In the genomic region with DNA sequence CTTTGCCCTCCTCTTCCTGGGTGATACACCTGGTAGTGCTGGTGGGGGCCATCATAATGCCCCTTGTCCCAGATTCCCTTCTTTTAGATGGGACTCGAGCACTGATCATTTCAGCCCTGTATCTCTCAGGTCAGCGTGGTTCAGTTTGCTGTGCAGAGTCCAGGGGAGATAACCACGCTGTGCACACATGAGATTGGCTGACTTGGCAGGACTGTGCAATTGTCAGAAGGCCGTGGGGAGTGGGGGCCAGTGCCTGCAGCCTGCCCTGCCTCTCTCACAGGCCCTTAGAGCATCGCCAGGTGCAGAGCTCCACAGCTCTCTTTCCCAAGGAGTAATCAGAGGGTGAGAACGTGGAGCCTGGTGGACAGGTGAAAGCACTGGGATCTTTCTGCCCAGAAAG, we compare ENCODE assay signal across 1 cellular context.
A peak's percentile ranks its signal among the peaks of the same experiment; 100 is the strongest.
TF ChIP-seq lines count a peak whose summit lies in the region.

No MANE protein-coding gene starts in this region.

TF ChIP-seq in HepG2, 621 proteins besides CTCF, POLR2A, EP300 and RAD21 (continued from another document and continues in another):
- TF ChIP-seq ISL2 (CRISPR knock-in tag; IDR thresholded peaks at IDR 0.05) (peak; percentile 78; the same call in 1 of the 2 replicates), ZMYM4 (CRISPR knock-in tag; IDR thresholded peaks at IDR 0.05) (peak; percentile 71), HDAC1 (CRISPR knock-in tag; IDR thresholded peaks at IDR 0.05) (peak; percentile 94), ZNF432 (CRISPR knock-in tag; IDR thresholded peaks at IDR 0.05; ENCODE audit: borderline replicate concordance) (no peak), ZNF225 (CRISPR knock-in tag; IDR thresholded peaks at IDR 0.05) (no peak), KDM5B (CRISPR knock-in tag; IDR thresholded peaks at IDR 0.05; ENCODE audit: borderline replicate concordance) (no peak), ZFP1 (CRISPR knock-in tag; IDR thresholded peaks at IDR 0.05) (0 out of 2 replicates have a peak, but pooled peaks have one; percentile 18), MTA1 (CRISPR knock-in tag; IDR thresholded peaks at IDR 0.05; ENCODE audit: borderline replicate concordance) (peak; percentile 90; the same call in 1 of the 2 replicates), ZNF383 (CRISPR knock-in tag; IDR thresholded peaks at IDR 0.05; ENCODE audit: borderline replicate concordance) (no peak), ZNF296 (CRISPR knock-in tag; conservative IDR thresholded peaks at IDR 0.05) (no peak), ZNF703 (CRISPR knock-in tag; IDR thresholded peaks at IDR 0.05; ENCODE audit: borderline replicate concordance) (no peak), ZNF230 (CRISPR knock-in tag; IDR thresholded peaks at IDR 0.05) (no peak), RNF2 (conservative IDR thresholded peaks at IDR 0.05; ENCODE audit: low read depth) (no peak), ZNF232 (CRISPR knock-in tag; IDR thresholded peaks at IDR 0.05; ENCODE audit: borderline replicate concordance) (peak; percentile 79; the same call in 1 of the 2 replicates), MED13 (CRISPR knock-in tag; IDR thresholded peaks at IDR 0.05) (no peak), NFATC3 (CRISPR knock-in tag; IDR thresholded peaks at IDR 0.05) (no peak), ZNF263 (CRISPR knock-in tag; IDR thresholded peaks at IDR 0.05) (no peak), ZNF337 (CRISPR knock-in tag; IDR thresholded peaks at IDR 0.05; ENCODE audit: borderline replicate concordance, low read depth) (no peak), ZNF34 (CRISPR knock-in tag; IDR thresholded peaks at IDR 0.05; ENCODE audit: borderline replicate concordance) (no peak), TARDBP (CRISPR knock-in tag; IDR thresholded peaks at IDR 0.05) (peak; percentile 79; the same call in 1 of the 2 replicates), ZBTB1 (CRISPR knock-in tag; IDR thresholded peaks at IDR 0.05; ENCODE audit: borderline replicate concordance) (no peak), ZNF781 (CRISPR knock-in tag; IDR thresholded peaks at IDR 0.05; ENCODE audit: borderline replicate concordance, not compliant biosample characterization) (peak; percentile 9), SPEN (CRISPR knock-in tag; IDR thresholded peaks at IDR 0.05; ENCODE audit: low read depth) (0 out of 2 replicates have a peak, but pooled peaks have one; percentile 54), SOX5 (CRISPR knock-in tag; IDR thresholded peaks at IDR 0.05; ENCODE audit: borderline replicate concordance) (peak; percentile 56; the same call in 1 of the 2 replicates), CHD4 (IDR thresholded peaks at IDR 0.05; ENCODE audit: borderline replicate concordance, low read length) (no peak), ZNF724P (CRISPR knock-in tag; IDR thresholded peaks at IDR 0.05; ENCODE audit: borderline replicate concordance) (no peak), CCDC6 (CRISPR knock-in tag; IDR thresholded peaks at IDR 0.05) (no peak), ARHGAP35 (CRISPR knock-in tag; IDR thresholded peaks at IDR 0.05; ENCODE audit: borderline replicate concordance) (no peak), AGO1 (IDR thresholded peaks at IDR 0.05; ENCODE audit: low read depth, low read length, poor library complexity, severe bottlenecking) (no peak), HNRNPL (IDR thresholded peaks at IDR 0.05; ENCODE audit: low read depth, low read length) (no peak), CENPX (CRISPR knock-in tag; IDR thresholded peaks at IDR 0.05) (no peak), NR2F6 (IDR thresholded peaks at IDR 0.05) (peak; percentile 57; the same call in 1 of the 2 replicates), NR2F6 (CRISPR knock-in tag; IDR thresholded peaks at IDR 0.05) (peak; percentile 78), ZNF207 (IDR thresholded peaks at IDR 0.05; ENCODE audit: borderline replicate concordance) (no peak), SSRP1 (CRISPR knock-in tag; IDR thresholded peaks at IDR 0.05) (0 out of 2 replicates have a peak, but pooled peaks have one; percentile 60), SALL1 (CRISPR knock-in tag; IDR thresholded peaks at IDR 0.05) (peak; percentile 87), ZBTB42 (CRISPR knock-in tag; IDR thresholded peaks at IDR 0.05) (0 out of 2 replicates have a peak, but pooled peaks have one; percentile 37), PRMT3 (CRISPR knock-in tag; IDR thresholded peaks at IDR 0.05; ENCODE audit: borderline replicate concordance, low read depth) (no peak), MED1 (CRISPR knock-in tag; IDR thresholded peaks at IDR 0.05) (peak; percentile 87), ZNF644 (CRISPR knock-in tag; IDR thresholded peaks at IDR 0.05; ENCODE audit: low read depth) (peak; percentile 57; the same call in 1 of the 2 replicates), HCFC1 (IDR thresholded peaks at IDR 0.05; ENCODE audit: low read depth, low read length) (no peak), ZFP36 (IDR thresholded peaks at IDR 0.05; ENCODE audit: borderline replicate concordance, low read depth, low read length, partially characterized antibody) (peak; percentile 44)
- TF ChIP-seq, protein P1, sequence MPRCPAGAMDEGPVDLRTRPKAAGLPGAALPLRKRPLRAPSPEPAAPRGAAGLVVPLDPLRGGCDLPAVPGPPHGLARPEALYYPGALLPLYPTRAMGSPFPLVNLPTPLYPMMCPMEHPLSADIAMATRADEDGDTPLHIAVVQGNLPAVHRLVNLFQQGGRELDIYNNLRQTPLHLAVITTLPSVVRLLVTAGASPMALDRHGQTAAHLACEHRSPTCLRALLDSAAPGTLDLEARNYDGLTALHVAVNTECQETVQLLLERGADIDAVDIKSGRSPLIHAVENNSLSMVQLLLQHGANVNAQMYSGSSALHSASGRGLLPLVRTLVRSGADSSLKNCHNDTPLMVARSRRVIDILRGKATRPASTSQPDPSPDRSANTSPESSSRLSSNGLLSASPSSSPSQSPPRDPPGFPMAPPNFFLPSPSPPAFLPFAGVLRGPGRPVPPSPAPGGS (CRISPR knock-in tag; IDR thresholded peaks at IDR 0.05) = no peak
- TF ChIP-seq, protein P2, sequence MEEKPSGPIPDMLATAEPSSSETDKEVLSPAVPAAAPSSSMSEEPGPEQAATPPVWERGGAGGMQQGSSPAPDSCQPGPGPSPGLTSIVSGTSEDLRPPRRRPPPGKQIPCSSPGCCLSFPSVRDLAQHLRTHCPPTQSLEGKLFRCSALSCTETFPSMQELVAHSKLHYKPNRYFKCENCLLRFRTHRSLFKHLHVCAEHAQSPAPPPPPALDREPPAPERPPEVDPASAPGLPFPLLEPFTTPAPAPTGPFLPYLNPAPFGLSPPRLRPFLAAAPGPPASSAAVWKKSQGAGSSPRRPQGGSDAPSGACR (CRISPR knock-in tag; IDR thresholded peaks at IDR 0.05) = no peak
- TF ChIP-seq, protein P3, sequence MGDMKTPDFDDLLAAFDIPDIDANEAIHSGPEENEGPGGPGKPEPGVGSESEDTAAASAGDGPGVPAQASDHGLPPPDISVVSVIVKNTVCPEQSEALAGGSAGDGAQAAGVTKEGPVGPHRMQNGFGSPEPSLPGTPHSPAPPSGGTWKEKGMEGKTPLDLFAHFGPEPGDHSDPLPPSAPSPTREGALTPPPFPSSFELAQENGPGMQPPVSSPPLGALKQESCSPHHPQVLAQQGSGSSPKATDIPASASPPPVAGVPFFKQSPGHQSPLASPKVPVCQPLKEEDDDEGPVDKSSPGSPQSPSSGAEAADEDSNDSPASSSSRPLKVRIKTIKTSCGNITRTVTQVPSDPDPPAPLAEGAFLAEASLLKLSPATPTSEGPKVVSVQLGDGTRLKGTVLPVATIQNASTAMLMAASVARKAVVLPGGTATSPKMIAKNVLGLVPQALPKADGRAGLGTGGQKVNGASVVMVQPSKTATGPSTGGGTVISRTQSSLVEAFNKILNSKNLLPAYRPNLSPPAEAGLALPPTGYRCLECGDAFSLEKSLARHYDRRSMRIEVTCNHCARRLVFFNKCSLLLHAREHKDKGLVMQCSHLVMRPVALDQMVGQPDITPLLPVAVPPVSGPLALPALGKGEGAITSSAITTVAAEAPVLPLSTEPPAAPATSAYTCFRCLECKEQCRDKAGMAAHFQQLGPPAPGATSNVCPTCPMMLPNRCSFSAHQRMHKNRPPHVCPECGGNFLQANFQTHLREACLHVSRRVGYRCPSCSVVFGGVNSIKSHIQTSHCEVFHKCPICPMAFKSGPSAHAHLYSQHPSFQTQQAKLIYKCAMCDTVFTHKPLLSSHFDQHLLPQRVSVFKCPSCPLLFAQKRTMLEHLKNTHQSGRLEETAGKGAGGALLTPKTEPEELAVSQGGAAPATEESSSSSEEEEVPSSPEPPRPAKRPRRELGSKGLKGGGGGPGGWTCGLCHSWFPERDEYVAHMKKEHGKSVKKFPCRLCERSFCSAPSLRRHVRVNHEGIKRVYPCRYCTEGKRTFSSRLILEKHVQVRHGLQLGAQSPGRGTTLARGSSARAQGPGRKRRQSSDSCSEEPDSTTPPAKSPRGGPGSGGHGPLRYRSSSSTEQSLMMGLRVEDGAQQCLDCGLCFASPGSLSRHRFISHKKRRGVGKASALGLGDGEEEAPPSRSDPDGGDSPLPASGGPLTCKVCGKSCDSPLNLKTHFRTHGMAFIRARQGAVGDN (CRISPR knock-in tag; IDR thresholded peaks at IDR 0.05) = peak; percentile 91
- TF ChIP-seq, protein P4, sequence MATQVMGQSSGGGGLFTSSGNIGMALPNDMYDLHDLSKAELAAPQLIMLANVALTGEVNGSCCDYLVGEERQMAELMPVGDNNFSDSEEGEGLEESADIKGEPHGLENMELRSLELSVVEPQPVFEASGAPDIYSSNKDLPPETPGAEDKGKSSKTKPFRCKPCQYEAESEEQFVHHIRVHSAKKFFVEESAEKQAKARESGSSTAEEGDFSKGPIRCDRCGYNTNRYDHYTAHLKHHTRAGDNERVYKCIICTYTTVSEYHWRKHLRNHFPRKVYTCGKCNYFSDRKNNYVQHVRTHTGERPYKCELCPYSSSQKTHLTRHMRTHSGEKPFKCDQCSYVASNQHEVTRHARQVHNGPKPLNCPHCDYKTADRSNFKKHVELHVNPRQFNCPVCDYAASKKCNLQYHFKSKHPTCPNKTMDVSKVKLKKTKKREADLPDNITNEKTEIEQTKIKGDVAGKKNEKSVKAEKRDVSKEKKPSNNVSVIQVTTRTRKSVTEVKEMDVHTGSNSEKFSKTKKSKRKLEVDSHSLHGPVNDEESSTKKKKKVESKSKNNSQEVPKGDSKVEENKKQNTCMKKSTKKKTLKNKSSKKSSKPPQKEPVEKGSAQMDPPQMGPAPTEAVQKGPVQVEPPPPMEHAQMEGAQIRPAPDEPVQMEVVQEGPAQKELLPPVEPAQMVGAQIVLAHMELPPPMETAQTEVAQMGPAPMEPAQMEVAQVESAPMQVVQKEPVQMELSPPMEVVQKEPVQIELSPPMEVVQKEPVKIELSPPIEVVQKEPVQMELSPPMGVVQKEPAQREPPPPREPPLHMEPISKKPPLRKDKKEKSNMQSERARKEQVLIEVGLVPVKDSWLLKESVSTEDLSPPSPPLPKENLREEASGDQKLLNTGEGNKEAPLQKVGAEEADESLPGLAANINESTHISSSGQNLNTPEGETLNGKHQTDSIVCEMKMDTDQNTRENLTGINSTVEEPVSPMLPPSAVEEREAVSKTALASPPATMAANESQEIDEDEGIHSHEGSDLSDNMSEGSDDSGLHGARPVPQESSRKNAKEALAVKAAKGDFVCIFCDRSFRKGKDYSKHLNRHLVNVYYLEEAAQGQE (IDR thresholded peaks at IDR 0.05; ENCODE audit: borderline replicate concordance in 1 of 2, low read depth in 1 of 2, low read length in 2 of 2) = no peak
- TF ChIP-seq, protein P5, sequence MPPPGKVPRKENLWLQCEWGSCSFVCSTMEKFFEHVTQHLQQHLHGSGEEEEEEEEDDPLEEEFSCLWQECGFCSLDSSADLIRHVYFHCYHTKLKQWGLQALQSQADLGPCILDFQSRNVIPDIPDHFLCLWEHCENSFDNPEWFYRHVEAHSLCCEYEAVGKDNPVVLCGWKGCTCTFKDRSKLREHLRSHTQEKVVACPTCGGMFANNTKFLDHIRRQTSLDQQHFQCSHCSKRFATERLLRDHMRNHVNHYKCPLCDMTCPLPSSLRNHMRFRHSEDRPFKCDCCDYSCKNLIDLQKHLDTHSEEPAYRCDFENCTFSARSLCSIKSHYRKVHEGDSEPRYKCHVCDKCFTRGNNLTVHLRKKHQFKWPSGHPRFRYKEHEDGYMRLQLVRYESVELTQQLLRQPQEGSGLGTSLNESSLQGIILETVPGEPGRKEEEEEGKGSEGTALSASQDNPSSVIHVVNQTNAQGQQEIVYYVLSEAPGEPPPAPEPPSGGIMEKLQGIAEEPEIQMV (CRISPR knock-in tag; IDR thresholded peaks at IDR 0.05; ENCODE audit: low read depth) = 0 out of 2 replicates have a peak, but pooled peaks have one; percentile 51
- TF ChIP-seq, protein P6, sequence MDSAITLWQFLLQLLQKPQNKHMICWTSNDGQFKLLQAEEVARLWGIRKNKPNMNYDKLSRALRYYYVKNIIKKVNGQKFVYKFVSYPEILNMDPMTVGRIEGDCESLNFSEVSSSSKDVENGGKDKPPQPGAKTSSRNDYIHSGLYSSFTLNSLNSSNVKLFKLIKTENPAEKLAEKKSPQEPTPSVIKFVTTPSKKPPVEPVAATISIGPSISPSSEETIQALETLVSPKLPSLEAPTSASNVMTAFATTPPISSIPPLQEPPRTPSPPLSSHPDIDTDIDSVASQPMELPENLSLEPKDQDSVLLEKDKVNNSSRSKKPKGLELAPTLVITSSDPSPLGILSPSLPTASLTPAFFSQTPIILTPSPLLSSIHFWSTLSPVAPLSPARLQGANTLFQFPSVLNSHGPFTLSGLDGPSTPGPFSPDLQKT (CRISPR knock-in tag; IDR thresholded peaks at IDR 0.05; ENCODE audit: borderline replicate concordance) = no peak
- TF ChIP-seq, protein P7, sequence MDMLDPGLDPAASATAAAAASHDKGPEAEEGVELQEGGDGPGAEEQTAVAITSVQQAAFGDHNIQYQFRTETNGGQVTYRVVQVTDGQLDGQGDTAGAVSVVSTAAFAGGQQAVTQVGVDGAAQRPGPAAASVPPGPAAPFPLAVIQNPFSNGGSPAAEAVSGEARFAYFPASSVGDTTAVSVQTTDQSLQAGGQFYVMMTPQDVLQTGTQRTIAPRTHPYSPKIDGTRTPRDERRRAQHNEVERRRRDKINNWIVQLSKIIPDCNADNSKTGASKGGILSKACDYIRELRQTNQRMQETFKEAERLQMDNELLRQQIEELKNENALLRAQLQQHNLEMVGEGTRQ (IDR thresholded peaks at IDR 0.05; ENCODE audit: low read depth, low read length) = no peak
- TF ChIP-seq, protein P7 (CRISPR knock-in tag; IDR thresholded peaks at IDR 0.05; ENCODE audit: borderline replicate concordance) = no peak
- TF ChIP-seq, protein P8, sequence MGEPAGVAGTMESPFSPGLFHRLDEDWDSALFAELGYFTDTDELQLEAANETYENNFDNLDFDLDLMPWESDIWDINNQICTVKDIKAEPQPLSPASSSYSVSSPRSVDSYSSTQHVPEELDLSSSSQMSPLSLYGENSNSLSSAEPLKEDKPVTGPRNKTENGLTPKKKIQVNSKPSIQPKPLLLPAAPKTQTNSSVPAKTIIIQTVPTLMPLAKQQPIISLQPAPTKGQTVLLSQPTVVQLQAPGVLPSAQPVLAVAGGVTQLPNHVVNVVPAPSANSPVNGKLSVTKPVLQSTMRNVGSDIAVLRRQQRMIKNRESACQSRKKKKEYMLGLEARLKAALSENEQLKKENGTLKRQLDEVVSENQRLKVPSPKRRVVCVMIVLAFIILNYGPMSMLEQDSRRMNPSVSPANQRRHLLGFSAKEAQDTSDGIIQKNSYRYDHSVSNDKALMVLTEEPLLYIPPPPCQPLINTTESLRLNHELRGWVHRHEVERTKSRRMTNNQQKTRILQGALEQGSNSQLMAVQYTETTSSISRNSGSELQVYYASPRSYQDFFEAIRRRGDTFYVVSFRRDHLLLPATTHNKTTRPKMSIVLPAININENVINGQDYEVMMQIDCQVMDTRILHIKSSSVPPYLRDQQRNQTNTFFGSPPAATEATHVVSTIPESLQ (CRISPR knock-in tag; conservative IDR thresholded peaks at IDR 0.05) = no peak
